In genomic region chr1:8962812-8963669, GRCh38 we compare ENCODE assay signal across 8 cellular contexts. TPM values are rescaled to one million over a fixed set of nuclear protein-coding genes. Genes with fewer than 3 reads are reported as not detected.
A peak's percentile ranks its signal among the peaks of the same experiment; 100 is the strongest.
DNase-seq lines count a peak whose midpoint lies in the region; ATAC-seq and TF ChIP-seq lines count a peak whose summit lies in the region.

No MANE protein-coding gene starts in this region.

- peaks cover 63% of the 10 kb centered on the region for H3K36me3 Mint-ChIP-seq in activated CD4-positive, alpha-beta memory T cell treated with anti-CD3 and anti-CD28 coated beads, Interleukin-2, amount 10 ng/mL, durations not matched to agents 7 days and 5 days (ENCODE audit: low read depth)

- H3K4me3 ChIP-seq in heart right ventricle = no peak overlapping the region

- H3K9me3 ChIP-seq in heart right ventricle = peaks cover 0 to 14% (median 0%) of the 10 kb centered on the region in 11 donors

- ATAC-seq in heart right ventricle (peak in 3 of 8 donors; percentile 34 to 62 (median 50)), HG03469 (IDR thresholded peaks at IDR 0.05; ENCODE audit: unreplicated experiment) (no peak), sciatic nerve (no peak)

- peak in 7 of 9 donors; percentile 19 to 58 (median 31) for TF ChIP-seq CTCF in heart right ventricle (IDR thresholded peaks at IDR 0.05)

- 44 to 49% methylated on average over 17 of the region's 17 CpGs for WGBS in heart right ventricle, 2 donors

- H3K27ac Mint-ChIP-seq in activated CD4-positive, alpha-beta memory T cell treated with anti-CD3 and anti-CD28 coated beads, Interleukin-2, amount 10 ng/mL, durations not matched to agents 7 days and 5 days = peak overlapping the region; percentile 54

- intact Hi-C loops in heart right ventricle (cut with DNase I) (no loop called here), sciatic nerve (cut with DNase I) (no loop called here)

- CTCF ChIA-PET in activated CD4-positive, alpha-beta memory T cell treated with anti-CD3 and anti-CD28 coated beads, Interleukin-2, amount 10 ng/mL, durations not matched to agents 7 days and 5 days (lab: Charles Lee) = interaction anchor here (0.6 to 3.1 kb wide), 21 partner anchors 10 to 158 kb away, joined by 3 to 36 read pairs (median 7); no protein-coding TSS in a partner anchor

- POLR2A ChIA-PET in activated CD4-positive, alpha-beta memory T cell treated with anti-CD3 and anti-CD28 coated beads, Interleukin-2, amount 10 ng/mL, durations not matched to agents 7 days and 5 days (lab: Charles Lee) = interaction anchor here (0.8 to 1.3 kb wide), 6 partner anchors 13 to 85 kb away, joined by 3 to 5 read pairs (median 4); partner anchors contain the start of gene ENO1

- H3K27ac ChIP-seq in heart right ventricle = no peak overlapping the region

- no peaks in the 10 kb centered on the region for H3K27me3 Mint-ChIP-seq in activated CD4-positive, alpha-beta memory T cell treated with anti-CD3 and anti-CD28 coated beads, Interleukin-2, amount 10 ng/mL, durations not matched to agents 7 days and 5 days

- H3K9me3 Mint-ChIP-seq in activated CD4-positive, alpha-beta memory T cell treated with anti-CD3 and anti-CD28 coated beads, Interleukin-2, amount 10 ng/mL, durations not matched to agents 7 days and 5 days = peaks cover 15% of the 10 kb centered on the region

- H3K36me3 ChIP-seq in heart right ventricle = no peaks in the 10 kb centered on the region

- H3K4me1 ChIP-seq in heart right ventricle = peaks cover 0 to 10% (median 0%) of the 10 kb centered on the region in 9 donors

- H3K27me3 ChIP-seq in heart right ventricle = no peaks in the 10 kb centered on the region

- H3K4me1 Mint-ChIP-seq in activated CD4-positive, alpha-beta memory T cell treated with anti-CD3 and anti-CD28 coated beads, Interleukin-2, amount 10 ng/mL, durations not matched to agents 7 days and 5 days = peaks cover 71% of the 10 kb centered on the region

- H3K4me3 Mint-ChIP-seq in activated CD4-positive, alpha-beta memory T cell treated with anti-CD3 and anti-CD28 coated beads, Interleukin-2, amount 10 ng/mL, durations not matched to agents 7 days and 5 days = no peak overlapping the region

- peak; percentile 17 for DNase-seq in A172 (ENCODE audit: low spot score)
- DNase-seq in GF-D8 (lab: John Stamatoyannopoulos, UW) = peak; percentile 15
- DNase-seq in NCI-H1930 (lab: John Stamatoyannopoulos, UW) = peak; percentile 9 to 41
- DNase-seq in activated CD4-positive, alpha-beta memory T cell treated with anti-CD3 and anti-CD28 coated beads, Interleukin-2, amount 10 ng/mL, durations not matched to agents 7 days and 5 days = peak; percentile 56
- no peak for DNase-seq in heart right ventricle
- DNase-seq in stimulated activated CD8-positive, alpha-beta memory T cell treated with anti-CD3 and anti-CD28 coated beads, Interleukin-4, amount 100 ng/mL, for 48 hours = peak; percentile 75
- no peak for DNase-seq in sciatic nerve (ENCODE audit: low spot score)

RNA-seq across cellular contexts. Expression of gene CA6, which starts 17.4 kb away (rescaled TPM):
- not detected in 2 replicates for total RNA-seq in A172 (2014; rRNA removed; shearing (Covaris generic))
- under 1 TPM in 1 of 2 experiments, not detected in 1; 0.18 TPM for total RNA-seq in activated CD4-positive, alpha-beta memory T cell treated with anti-CD3 and anti-CD28 coated beads, Interleukin-2, amount 10 ng/mL, durations not matched to agents 7 days and 5 days
- total RNA-seq in heart right ventricle (under 1 TPM in 1 of 10 donors, not detected in 9; 0.20 TPM), sciatic nerve (not detected)
- polyA plus RNA-seq in heart right ventricle = not detected

Comparison
In these comparisons a context has a peak if more than half of its experiments do, and no peak if none do; other contexts are left out.
1. DNase-seq: peak in A172 (single experiment), GF-D8 (single experiment), NCI-H1930 (2 of 2), activated CD4-positive, alpha-beta memory T cell treated with anti-CD3 and anti-CD28 coated beads, Interleukin-2, amount 10 ng/mL, durations not matched to agents 7 days and 5 days (single experiment) and stimulated activated CD8-positive, alpha-beta memory T cell treated with anti-CD3 and anti-CD28 coated beads, Interleukin-4, amount 100 ng/mL, for 48 hours (single experiment); none in heart right ventricle (0 of 2) and sciatic nerve (single experiment).